30 cellular contexts compared by ENCODE assay signal in genomic region chr12:124776126-124776513, GRCh38.
DNase-seq lines count a peak whose midpoint lies in the region; ATAC-seq and TF ChIP-seq lines count a peak whose summit lies in the region.
"Had no signal": no experiment of that assay in that cellular context is flagged by ENCODE, and none has a peak within 500 bp of the region (broad histone marks: within the 10 kb centered on the region; RNA-seq: fewer than 3 reads in every experiment).

No MANE protein-coding gene starts in this region.

- no peak overlapping the region for H2AFZ ChIP-seq in ACC112 (ENCODE audit: low read length, unreplicated experiment)

- H3K79me2 ChIP-seq in ACC112 (ENCODE audit: control insufficient read depth, insufficient read depth, low read length, unreplicated experiment): no peaks in the 10 kb centered on the region

- TF ChIP-seq CTCF in HEK293 (tag by site-specific recombination; IDR thresholded peaks at IDR 0.05) (no peak), choroid plexus epithelial cell (conservative IDR thresholded peaks at IDR 0.05; ENCODE audit: low read depth, low read length) (no peak)

- DNase-seq in SJSA1 (ENCODE audit: low read depth in 1 of 2, low spot score in 2 of 2): peak in 1 of 2 experiments; percentile 79
- DNase-seq in choroid plexus epithelial cell (ENCODE audit: low read depth): peak; percentile 49
- no peak for DNase-seq in 8988T
- DNase-seq in KG1 (lab: John Stamatoyannopoulos, UW): no peak
- DNase-seq: activated CD4-positive, alpha-beta memory T cell treated with anti-CD3 and anti-CD28 coated beads, Interleukin-2, amount 10 ng/mL, durations not matched to agents 7 days and 5 days; activated effector memory CD4-positive, alpha-beta T cell treated with anti-CD3 and anti-CD28 coated beads, Interleukin-2, amount 50 U/mL, for 16 hours; AML-193; cortex of kidney; DMS153; endodermal cell; esophagus squamous epithelium; gastrocnemius medialis; hypothalamus; left ventricle myocardium inferior; midbrain; MM.1S; NCI-H1694; NCI-H2171 treated with DMSO at 0.1 percent for 48 hours; NCI-H524 treated with DMSO at 0.1 percent for 48 hours; nephron progenitor cell; pancreas; right cardiac atrium; stimulated activated CD4-positive, alpha-beta T cell treated with anti-CD3 and anti-CD28 coated beads, Interleukin-12 subunit alpha, Interleukin-12 subunit beta, amount 100 ng/mL, for 4 hours; stimulated activated CD4-positive, alpha-beta T cell treated with anti-CD3 and anti-CD28 coated beads, Interleukin-4, amount 100 ng/mL, for 24 hours; stimulated activated naive CD4-positive, alpha-beta T cell treated with Interleukin-2 at 50 U/mL for 16 hours had no signal

- H3K9me3 ChIP-seq in HEK293 (ENCODE audit: control insufficient read depth, insufficient read depth, low read depth, low read length) (no peaks in the 10 kb centered on the region), SJSA1 (replicated peaks) (no peaks in the 10 kb centered on the region)
- H3K9me3 ChIP-seq: breast epithelium, esophagus squamous epithelium, gastrocnemius medialis, left ventricle myocardium inferior, pancreas had no signal

- ATAC-seq in HG02642 (IDR thresholded peaks at IDR 0.05; ENCODE audit: poor library complexity, unreplicated experiment): no peak
- ATAC-seq: activated CD4-positive, CD25-positive, alpha-beta regulatory T cell treated with anti-CD3 and anti-CD28 coated beads, Interleukin-2, amount 50 U/mL, for 24 hours; gastrocnemius medialis; pancreas; right cardiac atrium had no signal

- H3K27me3 ChIP-seq in ACC112 (ENCODE audit: insufficient read depth, low read length): no peaks in the 10 kb centered on the region
- H3K27me3 ChIP-seq in SJSA1 (replicated peaks): no peaks in the 10 kb centered on the region
- H3K27me3 ChIP-seq: breast epithelium, gastrocnemius medialis, pancreas had no signal

- H3K4me3 ChIP-seq in ACC112 (ENCODE audit: low read depth, low read length) (no peak overlapping the region), HEK293 (ENCODE audit: low read depth, low read length) (no peak overlapping the region), SJSA1 (no peak overlapping the region), choroid plexus epithelial cell (ENCODE audit: low read depth, low read length) (no peak overlapping the region)
- H3K4me3 ChIP-seq: breast epithelium, esophagus squamous epithelium, gastrocnemius medialis, left ventricle myocardium inferior, pancreas had no signal

- H3K27ac ChIP-seq in ACC112 (ENCODE audit: low read depth, low read length) (peak overlapping the region; percentile 95), HEK293 (ENCODE audit: extremely low read depth, low read depth, low read length) (0 out of 2 replicates have a peak overlapping the region, but pooled peaks have one; percentile 12), SJSA1 (peak overlapping the region; percentile 38)
- H3K27ac ChIP-seq: esophagus squamous epithelium, gastrocnemius medialis, left ventricle myocardium inferior, pancreas had no signal

- CTCF ChIA-PET in HEK293 (lab: Yijun Ruan, JAX): interaction anchor here (0.6 to 1.5 kb wide), 5 partner anchors 11 to 1069 kb away, joined by 3 to 5 read pairs (median 3); no protein-coding TSS in a partner anchor

- POLR2A ChIA-PET in HEK293 (lab: Yijun Ruan, JAX): interaction anchor here (0.5 kb wide), 1 partner anchor 160 kb away, joined by 4 read pairs; no protein-coding TSS in a partner anchor

- H3K4me1 ChIP-seq in ACC112 (ENCODE audit: control insufficient read depth, insufficient read depth, low read length, unreplicated experiment) (peaks cover 27% of the 10 kb centered on the region), HEK293 (ENCODE audit: control insufficient read depth, insufficient read depth, low read length) (no peaks in the 10 kb centered on the region), SJSA1 (replicated peaks) (peaks cover 40% of the 10 kb centered on the region)
- H3K4me1 ChIP-seq: pancreas had no signal

- H3K36me3 ChIP-seq in ACC112 (ENCODE audit: insufficient read depth, low read length) (no peaks in the 10 kb centered on the region), HEK293 (ENCODE audit: control insufficient read depth in 2 of 2, insufficient read depth in 1 of 2, low read length in 2 of 2) (no peaks in the 10 kb centered on the region), SJSA1 (no peaks in the 10 kb centered on the region)
- H3K36me3 ChIP-seq: breast epithelium, esophagus squamous epithelium, gastrocnemius medialis, left ventricle myocardium inferior, pancreas had no signal

TF ChIP-seq in HEK293, 187 proteins besides CTCF, POLR2A, EP300 and RAD21:
- TF ChIP-seq ZNF132 (tag by site-specific recombination; IDR thresholded peaks at IDR 0.05; ENCODE audit: borderline replicate concordance): no peak
- TF ChIP-seq ZNF548 (tag by site-specific recombination; IDR thresholded peaks at IDR 0.05): peak; percentile 86
- no peak for TF ChIP-seq ZNF785 (tag by site-specific recombination; IDR thresholded peaks at IDR 0.05)
- TF ChIP-seq ZNF596 (tag by site-specific recombination; IDR thresholded peaks at IDR 0.05): peak; percentile 20; the same call in 1 of the 2 replicates
- peak; percentile 39; the same call in 1 of the 2 replicates for TF ChIP-seq ZEB2 (tag by site-specific recombination; IDR thresholded peaks at IDR 0.05)
- peak; percentile 36; the same call in 1 of the 2 replicates for TF ChIP-seq PRDM10 (tag by site-specific recombination; IDR thresholded peaks at IDR 0.05)
- TF ChIP-seq SETDB1 (IDR thresholded peaks at IDR 0.05; ENCODE audit: insufficient read length, low read length): peak; percentile 45
- no peak for TF ChIP-seq ZNF184 (tag by site-specific recombination; IDR thresholded peaks at IDR 0.05)
- TF ChIP-seq ZNF335 (tag by site-specific recombination; conservative IDR thresholded peaks at IDR 0.05): peak; percentile 48
- 0 out of 2 replicates have a peak, but pooled peaks have one; percentile 14 for TF ChIP-seq ZNF398 (tag by site-specific recombination; IDR thresholded peaks at IDR 0.05)
- TF ChIP-seq GLIS2 (tag by site-specific recombination; IDR thresholded peaks at IDR 0.05): no peak
- TF ChIP-seq ZNF76 (tag by site-specific recombination; IDR thresholded peaks at IDR 0.05; ENCODE audit: borderline replicate concordance, low read depth): no peak

Comparison
In these comparisons a context has a peak if more than half of its experiments do, and no peak if none do; other contexts are left out.
1. H3K27ac ChIP-seq: peak in every context shown above with its lines; median percentile 95 in ACC112; 38 in SJSA1; 12 in HEK293.